Comparison of ENCODE assay signal across 9 cellular contexts in genomic region chr12:11762723-11763326, GRCh38.
DNase-seq lines count a peak whose midpoint lies in the region; ATAC-seq and TF ChIP-seq lines count a peak whose summit lies in the region.
"Had no signal": no experiment of that assay in that cellular context is flagged by ENCODE, and none has a peak within 500 bp of the region (broad histone marks: within the 10 kb centered on the region; RNA-seq: fewer than 3 reads in every experiment).

No MANE protein-coding gene starts in this region.

- ATAC-seq in GM21786 (IDR thresholded peaks at IDR 0.05; ENCODE audit: unreplicated experiment), result peak; percentile 32
- ATAC-seq in T-cell (replicated peaks in 1 of 4), result no peak
- no peak for ATAC-seq in GM19328 (IDR thresholded peaks at IDR 0.05; ENCODE audit: unreplicated experiment)
- no peak for ATAC-seq in HG03565 (IDR thresholded peaks at IDR 0.05; ENCODE audit: unreplicated experiment)
- ATAC-seq in Right ventricle myocardium inferior, result no peak

- H3K36me3 Mint-ChIP-seq in T-cell, result peaks cover 23% of the 10 kb centered on the region
- no peaks in the 10 kb centered on the region for H3K36me3 Mint-ChIP-seq in nephron (ENCODE audit: low read depth)

- POLR2A ChIA-PET in T-cell (lab: Charles Lee), result interaction anchor here in 1 of 2 donors (0.5 to 0.6 kb wide), 2 partner anchors 507 to 1560 kb away, joined by 3 to 4 read pairs; no protein-coding TSS in a partner anchor

- H3K4me3 ChIP-seq in GM08714 (ENCODE audit: low read length), result peak overlapping the region; percentile 50; the same call in 1 of the 2 replicates

- no peak for TF ChIP-seq CTCF in nephron (IDR thresholded peaks at IDR 0.05; ENCODE audit: unreplicated experiment in 3 of 3)

- H3K27me3 Mint-ChIP-seq in T-cell (no peaks in the 10 kb centered on the region), nephron (ENCODE audit: low read depth) (no peaks in the 10 kb centered on the region)

- peak overlapping the region; percentile 68 to 75 for H3K27ac Mint-ChIP-seq in T-cell
- H3K27ac Mint-ChIP-seq in nephron, result peak overlapping the region in 2 of 3 experiments; percentile 64 to 100

- H3K4me1 Mint-ChIP-seq in T-cell, result peaks cover 63 to 81% (median 73%) of the 10 kb centered on the region in 3 donors
- peaks cover 66% of the 10 kb centered on the region for H3K4me1 Mint-ChIP-seq in nephron

- H3K4me3 Mint-ChIP-seq in T-cell (no peak overlapping the region), nephron (no peak overlapping the region)

- no peak for DNase-seq in T-cell
- no peak for DNase-seq in activated CD4-positive, alpha-beta T cell treated with anti-CD3 and anti-CD28 coated beads, Interleukin-2, amount 50 U/mL, for 4 hours
- no peak for DNase-seq in Right ventricle myocardium inferior (ENCODE audit: missing footprints)
- DNase-seq: Kasumi-1 had no signal

- CTCF ChIA-PET in T-cell (lab: Charles Lee), result interaction anchor here in 1 of 2 donors (0.5 kb wide), 1 partner anchor 144 kb away, joined by 3 read pairs; no protein-coding TSS in a partner anchor

- H3K9me3 Mint-ChIP-seq in T-cell, result no peaks in the 10 kb centered on the region
- no peaks in the 10 kb centered on the region for H3K9me3 Mint-ChIP-seq in nephron

- intact Hi-C loops in Right ventricle myocardium inferior (cut with DNase I), result no loop called here
